Comparison of ENCODE assay signal across 16 cellular contexts in the genomic region with DNA sequence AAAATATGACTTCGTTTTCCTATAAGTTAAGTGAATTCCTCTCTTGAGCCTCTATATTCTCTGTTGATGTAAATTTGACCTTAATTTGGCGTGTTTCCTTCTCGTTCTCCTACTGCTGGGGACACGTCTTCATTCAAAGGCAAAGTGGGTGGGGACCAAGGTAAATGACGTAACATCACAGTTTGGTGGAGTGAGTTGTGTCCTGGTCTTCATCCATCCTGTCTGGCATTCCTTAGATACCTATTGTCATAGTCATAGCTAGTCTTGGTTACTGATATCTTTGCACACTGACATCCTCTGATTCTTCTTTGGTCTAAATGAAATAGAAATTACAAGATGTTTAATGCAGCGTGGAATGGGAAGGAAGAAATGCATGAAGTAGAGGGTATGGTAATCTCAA.
A peak's percentile ranks its signal among the peaks of the same experiment; 100 is the strongest.
DNase-seq lines count a peak whose midpoint lies in the region; ATAC-seq, FAIRE-seq and TF ChIP-seq lines count a peak whose summit lies in the region.
"Had no signal": no experiment of that assay in that cellular context is flagged by ENCODE, and none has a peak within 500 bp of the region (broad histone marks: within the 10 kb centered on the region; RNA-seq: fewer than 3 reads in every experiment).

No MANE protein-coding gene starts in this region.

- intact Hi-C loops in HepG2 (cut with micrococcal nuclease; ENCODE audit: unreplicated experiment): no loop called here
- intact Hi-C loops in right lobe of liver (cut with DNase I): no loop called here
- intact Hi-C loops in activated T-helper 1 cell treated with anti-CD3 and anti-CD28 coated beads, Interleukin-12 subunit alpha, Interleukin-12 subunit beta, Interleukin-2, Interleukin-4 antibody, amounts not matched to agents 30 ng/mL and 10 ng/mL and 1 ng/mL, durations not matched to agents 14 hours and 24 hours and 36 hours (cut with micrococcal nuclease): no loop called here

- TF ChIP-seq RAD21 in HepG2 (CRISPR knock-in tag; IDR thresholded peaks at IDR 0.05): no peak

- H3K36me3 ChIP-seq in HepG2 (replicated peaks in 1 of 2; ENCODE audit: control insufficient read depth in 1 of 2, insufficient read depth in 2 of 2, low read length in 2 of 2): no peaks in the 10 kb centered on the region
- peaks cover 0 to under 1% (median 0%) of the 10 kb centered on the region in 4 donors for H3K36me3 ChIP-seq in right lobe of liver
- H3K36me3 ChIP-seq in SJCRH30: peaks cover 2% of the 10 kb centered on the region; the same call in 1 of the 2 replicates
- H3K36me3 ChIP-seq: esophagus muscularis mucosa, thyroid gland had no signal

- no peak overlapping the region for H2AFZ ChIP-seq in HepG2 (ENCODE audit: low read length)

- no peak overlapping the region for H3K4me3 Mint-ChIP-seq in activated T-helper 1 cell treated with anti-CD3 and anti-CD28 coated beads, Interleukin-12 subunit alpha, Interleukin-12 subunit beta, Interleukin-2, Interleukin-4 antibody, amounts not matched to agents 30 ng/mL and 10 ng/mL and 1 ng/mL, durations not matched to agents 14 hours and 24 hours and 36 hours

- no peak for FAIRE-seq in HepG2 (lab: Jason Lieb, UNC)

- H3K4me1 ChIP-seq in HepG2 (ENCODE audit: insufficient read depth, low read length) (no peaks in the 10 kb centered on the region), right lobe of liver (no peaks in the 10 kb centered on the region), SJCRH30 (peaks cover 16% of the 10 kb centered on the region)
- H3K4me1 ChIP-seq: esophagus muscularis mucosa, thyroid gland had no signal

- in situ Hi-C loops in HepG2 (cut with HindIII; ENCODE audit: extremely low pct_ligation_motif_present, low pct_unique_long_range_greater_than_20kb): no loop called here

- no peak overlapping the region for H3K27ac Mint-ChIP-seq in activated T-helper 1 cell treated with anti-CD3 and anti-CD28 coated beads, Interleukin-12 subunit alpha, Interleukin-12 subunit beta, Interleukin-2, Interleukin-4 antibody, amounts not matched to agents 30 ng/mL and 10 ng/mL and 1 ng/mL, durations not matched to agents 14 hours and 24 hours and 36 hours

- CTCF ChIA-PET in HepG2 (lab: Yijun Ruan, JAX; ENCODE audit: low intra/inter-chr PET ratio, low total read pairs): no interaction called here

- H3K27ac ChIP-seq in HepG2 (ENCODE audit: extremely low read length, insufficient read depth, low read length) (no peak overlapping the region), right lobe of liver (no peak overlapping the region), SJCRH30 (peak overlapping the region; percentile 35; the same call in 1 of the 2 replicates)
- H3K27ac ChIP-seq: coronary artery, esophagus muscularis mucosa, thyroid gland had no signal

- POLR2A ChIA-PET in HepG2 (lab: Yijun Ruan, JAX): no interaction called here

- H3K4me2 ChIP-seq in HepG2 (ENCODE audit: low read depth, low read length): no peak overlapping the region

- H3K36me3 Mint-ChIP-seq in activated T-helper 1 cell treated with anti-CD3 and anti-CD28 coated beads, Interleukin-12 subunit alpha, Interleukin-12 subunit beta, Interleukin-2, Interleukin-4 antibody, amounts not matched to agents 30 ng/mL and 10 ng/mL and 1 ng/mL, durations not matched to agents 14 hours and 24 hours and 36 hours (ENCODE audit: low read depth): no peaks in the 10 kb centered on the region
- H3K36me3 Mint-ChIP-seq: activated naive CD4-positive, alpha-beta T cell treated with anti-CD3 and anti-CD28 coated beads, Interleukin-2, amount 50 U/mL, for 72 hours had no signal

- DNase-seq in HepG2 (ENCODE audit: low spot score): peak; percentile 12
- DNase-seq in right lobe of liver: no peak
- DNase-seq in SJCRH30: peak; percentile 26 to 30
- peak; percentile 27 for DNase-seq in fibroblast of villous mesenchyme (ENCODE audit: low read depth)
- no peak for DNase-seq in activated CD8-positive, alpha-beta memory T cell treated with anti-CD3 and anti-CD28 coated beads, Interleukin-2, amount 50 U/mL, for 48 hours
- DNase-seq in NCI-H748 treated with DMSO at 0.1 percent for 48 hours (lab: John Stamatoyannopoulos, UW): no peak
- no peak for DNase-seq in activated T-helper 1 cell treated with anti-CD3 and anti-CD28 coated beads, Interleukin-12 subunit alpha, Interleukin-12 subunit beta, Interleukin-2, Interleukin-4 antibody, amounts not matched to agents 30 ng/mL and 10 ng/mL and 1 ng/mL, durations not matched to agents 14 hours and 24 hours and 36 hours (ENCODE audit: low spot score)
- DNase-seq: NCI-H1694; posterior cingulate gyrus; SIG-M5; stimulated activated CD4-positive, alpha-beta T cell treated with anti-CD3 and anti-CD28 coated beads, Interleukin-15, amount 100 ng/mL, for 24 hours; thyroid gland had no signal

- no peak overlapping the region for H3K9ac ChIP-seq in HepG2 (ENCODE audit: insufficient read depth, low read depth, low read length)

- H3K27me3 Mint-ChIP-seq in activated T-helper 1 cell treated with anti-CD3 and anti-CD28 coated beads, Interleukin-12 subunit alpha, Interleukin-12 subunit beta, Interleukin-2, Interleukin-4 antibody, amounts not matched to agents 30 ng/mL and 10 ng/mL and 1 ng/mL, durations not matched to agents 14 hours and 24 hours and 36 hours (ENCODE audit: insufficient read depth): no peaks in the 10 kb centered on the region

- no peak for TF ChIP-seq EP300 in HepG2 (IDR thresholded peaks at IDR 0.05; ENCODE audit: low read depth in 2 of 2, low read length in 2 of 2)
- no peak for TF ChIP-seq EP300 in HepG2 (CRISPR knock-in tag; IDR thresholded peaks at IDR 0.05; ENCODE audit: borderline replicate concordance)

- no peaks in the 10 kb centered on the region for H3K79me2 ChIP-seq in HepG2 (ENCODE audit: insufficient read depth, low read length)

- no peak for TF ChIP-seq POLR2A in HepG2 (IDR thresholded peaks at IDR 0.05; ENCODE audit: insufficient read depth in 1 of 2, low read depth in 2 of 2, low read length in 2 of 2)
- TF ChIP-seq POLR2A in right lobe of liver (IDR thresholded peaks at IDR 0.05): no peak

- H4K20me1 ChIP-seq in HepG2 (ENCODE audit: insufficient read depth, low read length): no peaks in the 10 kb centered on the region

- no peak for TF ChIP-seq CTCF in HepG2 (CRISPR knock-in tag; IDR thresholded peaks at IDR 0.05)
- TF ChIP-seq CTCF in right lobe of liver (IDR thresholded peaks at IDR 0.05): no peak
- TF ChIP-seq CTCF in fibroblast of villous mesenchyme (IDR thresholded peaks at IDR 0.05; ENCODE audit: insufficient read depth, low read depth, low read length): no peak

- no peaks in the 10 kb centered on the region; a peak in 1 of 5 replicates for H3K27me3 ChIP-seq in HepG2 (ENCODE audit: control insufficient read depth in 1 of 2, insufficient read depth in 2 of 2, low read length in 2 of 2)
- H3K27me3 ChIP-seq in right lobe of liver: no peaks in the 10 kb centered on the region
- H3K27me3 ChIP-seq in SJCRH30: no peaks in the 10 kb centered on the region
- H3K27me3 ChIP-seq: esophagus muscularis mucosa, thyroid gland had no signal

- H3K9me3 ChIP-seq in HepG2 (ENCODE audit: low read length) (no peaks in the 10 kb centered on the region), right lobe of liver (no peaks in the 10 kb centered on the region), SJCRH30 (replicated peaks) (no peaks in the 10 kb centered on the region; the same call in 1 of the 2 replicates)
- H3K9me3 ChIP-seq: esophagus muscularis mucosa, thyroid gland had no signal

- ATAC-seq in HepG2 (no peak), right lobe of liver (no peak), GM21737 (IDR thresholded peaks at IDR 0.05; ENCODE audit: unreplicated experiment) (no peak)
- ATAC-seq: activated naive CD4-positive, alpha-beta T cell treated with anti-CD3 and anti-CD28 coated beads, Interleukin-2, amount 50 U/mL, for 72 hours had no signal

- H3K4me3 ChIP-seq in HepG2 (replicated peaks in 1 of 3; ENCODE audit: insufficient read depth in 1 of 3, low read depth in 2 of 3, low read length in 3 of 3) (no peak overlapping the region), right lobe of liver (no peak overlapping the region), SJCRH30 (no peak overlapping the region), fibroblast of villous mesenchyme (ENCODE audit: low read depth, low read length) (no peak overlapping the region)
- H3K4me3 ChIP-seq: coronary artery, esophagus muscularis mucosa, thyroid gland had no signal

- no peaks in the 10 kb centered on the region for H3K9me3 Mint-ChIP-seq in activated T-helper 1 cell treated with anti-CD3 and anti-CD28 coated beads, Interleukin-12 subunit alpha, Interleukin-12 subunit beta, Interleukin-2, Interleukin-4 antibody, amounts not matched to agents 30 ng/mL and 10 ng/mL and 1 ng/mL, durations not matched to agents 14 hours and 24 hours and 36 hours
- H3K9me3 Mint-ChIP-seq: activated naive CD4-positive, alpha-beta T cell treated with anti-CD3 and anti-CD28 coated beads, Interleukin-2, amount 50 U/mL, for 72 hours had no signal

- H3K4me1 Mint-ChIP-seq in activated T-helper 1 cell treated with anti-CD3 and anti-CD28 coated beads, Interleukin-12 subunit alpha, Interleukin-12 subunit beta, Interleukin-2, Interleukin-4 antibody, amounts not matched to agents 30 ng/mL and 10 ng/mL and 1 ng/mL, durations not matched to agents 14 hours and 24 hours and 36 hours (ENCODE audit: low read depth): no peaks in the 10 kb centered on the region

- no TSS peak for BruUV-seq in HepG2 (replicated peaks; lab: Mats Ljungman, UMichigan)

- WGBS in HepG2 (ENCODE audit: low lambda C conversion rate): 72% methylated on average over 6 of the region's 6 CpGs
- WGBS in right lobe of liver (ENCODE audit: insufficient coverage, low coverage, low lambda C conversion rate, missing lambda C conversion rate): 93% methylated on average over 6 of the region's 6 CpGs

TF ChIP-seq in HepG2, 621 proteins besides CTCF, POLR2A, EP300 and RAD21 (continues in another document):
- TF ChIP-seq ZNF207 (IDR thresholded peaks at IDR 0.05; ENCODE audit: borderline replicate concordance): no peak
- no peak for TF ChIP-seq NR1H2 (CRISPR knock-in tag; IDR thresholded peaks at IDR 0.05; ENCODE audit: borderline replicate concordance, low read depth)
- TF ChIP-seq HOXA9 (CRISPR knock-in tag; IDR thresholded peaks at IDR 0.05; ENCODE audit: borderline replicate concordance): no peak
- no peak for TF ChIP-seq ZMYM3 (CRISPR knock-in tag; IDR thresholded peaks at IDR 0.05)
- TF ChIP-seq ZNF598 (CRISPR knock-in tag; IDR thresholded peaks at IDR 0.05; ENCODE audit: borderline replicate concordance): no peak

Comparison
In these comparisons a context has a peak if more than half of its experiments do, and no peak if none do; other contexts are left out.
1. DNase-seq: peak in HepG2 (single experiment), SJCRH30 (2 of 2) and fibroblast of villous mesenchyme (single experiment); none in right lobe of liver (0 of 3), activated CD8-positive, alpha-beta memory T cell treated with anti-CD3 and anti-CD28 coated beads, Interleukin-2, amount 50 U/mL, for 48 hours (single experiment), NCI-H748 treated with DMSO at 0.1 percent for 48 hours (single experiment) and activated T-helper 1 cell treated with anti-CD3 and anti-CD28 coated beads, Interleukin-12 subunit alpha, Interleukin-12 subunit beta, Interleukin-2, Interleukin-4 antibody, amounts not matched to agents 30 ng/mL and 10 ng/mL and 1 ng/mL, durations not matched to agents 14 hours and 24 hours and 36 hours (single experiment).